Comparison of ENCODE assay signal across 8 cellular contexts in genomic region chr1:70410604-70411359, GRCh38. TPM values are rescaled to one million over a fixed set of nuclear protein-coding genes. Genes with fewer than 3 reads are reported as not detected.
DNase-seq lines count a peak whose midpoint lies in the region; ATAC-seq and TF ChIP-seq lines count a peak whose summit lies in the region.

Gene CTH, plus strand, starts transcription at chr1:70411268. Its CDS starts 148 bp downstream, at chr1:70411416.

- ATAC-seq in HG02759 (IDR thresholded peaks at IDR 0.05; ENCODE audit: unreplicated experiment) = peak; percentile 97

- H3K9ac ChIP-seq in adipocyte (ENCODE audit: low read length) = peak within 1 kb of the TSS; percentile 87
- H3K9ac ChIP-seq in parathyroid adenoma = peak within 1 kb of the TSS; percentile 72

- H3K79me2 ChIP-seq in parathyroid adenoma = no peaks in the 10 kb centered on the region

- H2AFZ ChIP-seq in parathyroid adenoma = peak within 1 kb of the TSS; percentile 89

- H3K4me1 ChIP-seq in adipocyte (ENCODE audit: control insufficient read depth, insufficient read depth, low read length) (peaks cover 18% of the 10 kb centered on the region), cardiac muscle cell (ENCODE audit: low read depth) (peaks cover 5% of the 10 kb centered on the region), parathyroid adenoma (peaks cover 2% of the 10 kb centered on the region), transverse colon (peaks cover 0 to 20% (median 19%) of the 10 kb centered on the region in 4 donors)

- H3K27me3 ChIP-seq in adipocyte (replicated peaks; ENCODE audit: control insufficient read depth, insufficient read depth, low read length) = no peaks in the 10 kb centered on the region
- H3K27me3 ChIP-seq in cardiac muscle cell = no peaks in the 10 kb centered on the region
- H3K27me3 ChIP-seq in parathyroid adenoma (ENCODE audit: control insufficient read depth, insufficient read depth, low read length) = no peaks in the 10 kb centered on the region
- no peaks in the 10 kb centered on the region for H3K27me3 ChIP-seq in transverse colon

- 0 to 1% methylated on average over 10 to 48 of the region's 48 CpGs for WGBS in transverse colon (ENCODE audit: low coverage in 1 of 2), 2 donors

- DNase-seq in GM12865 (ENCODE audit: low read depth) (peak; percentile 96), NCI-H1417 (lab: John Stamatoyannopoulos, UW) (peak; percentile 93 to 98 (median 95)), SW 1271 (lab: John Stamatoyannopoulos, UW) (peak; percentile 81 to 94), adipocyte (ENCODE audit: low read depth) (peak; percentile 99), cardiac muscle cell (ENCODE audit: low read depth in 1 of 2, low spot score in 1 of 2) (peak; percentile 99), transverse colon (peak; percentile 98)

- peak within 1 kb of the TSS; percentile 97 for H3K4me2 ChIP-seq in parathyroid adenoma (ENCODE audit: low read length)

- H3K9me3 ChIP-seq in adipocyte (ENCODE audit: control insufficient read depth, low read length) = no peaks in the 10 kb centered on the region
- no peaks in the 10 kb centered on the region for H3K9me3 ChIP-seq in cardiac muscle cell (ENCODE audit: low read depth)
- H3K9me3 ChIP-seq in parathyroid adenoma (ENCODE audit: control insufficient read depth, low read length) = no peaks in the 10 kb centered on the region
- no peaks in the 10 kb centered on the region for H3K9me3 ChIP-seq in transverse colon

- H3K4me3 ChIP-seq in GM12865 (ENCODE audit: low read depth, low read length) = peak within 1 kb of the TSS; percentile 88
- H3K4me3 ChIP-seq in adipocyte (ENCODE audit: low read length) = peak within 1 kb of the TSS; percentile 92
- H3K4me3 ChIP-seq in cardiac muscle cell = peak within 1 kb of the TSS; percentile 63
- peak within 1 kb of the TSS; percentile 74 for H3K4me3 ChIP-seq in parathyroid adenoma (ENCODE audit: low read depth, low read length)
- peak within 1 kb of the TSS; percentile 56 to 69 (median 60) for H3K4me3 ChIP-seq in transverse colon

- H3K36me3 ChIP-seq in adipocyte (ENCODE audit: control insufficient read depth, insufficient read depth, low read length, severe bottlenecking) (no peaks in the 10 kb centered on the region), cardiac muscle cell (no peaks in the 10 kb centered on the region), parathyroid adenoma (ENCODE audit: control insufficient read depth, insufficient read depth, low read length) (no peaks in the 10 kb centered on the region), transverse colon (no peaks in the 10 kb centered on the region)

- intact Hi-C loops in transverse colon (cut with DNase I; ENCODE audit: low total_unique reads) = no loop called here

- TF ChIP-seq POLR2A in transverse colon (IDR thresholded peaks at IDR 0.05) = peak; percentile 98

- H3K27ac ChIP-seq in cardiac muscle cell = peak within 1 kb of the TSS; percentile 94
- H3K27ac ChIP-seq in parathyroid adenoma = peak within 1 kb of the TSS; percentile 93
- peak within 1 kb of the TSS; percentile 88 to 94 (median 92) for H3K27ac ChIP-seq in transverse colon

- no peak for TF ChIP-seq EP300 in transverse colon (IDR thresholded peaks at IDR 0.05; ENCODE audit: low read depth)

- in situ Hi-C loops in transverse colon (cut with MboI; ENCODE audit: low pct_ligation_motif_present in 1 of 4, low pct_unique_long_range_greater_than_20kb in 1 of 4, low sequenced_read_pairs in 3 of 4) = loop anchor here in 1 of 4 donors (10.0 kb wide), 1 partner anchor 56 kb away; the partner anchor contains the start of gene ANKRD13C

- TF ChIP-seq CTCF in GM12865 (IDR thresholded peaks at IDR 0.05; ENCODE audit: insufficient read depth, low read depth, low read length, missing control alignments) (no peak), cardiac muscle cell (IDR thresholded peaks at IDR 0.05; ENCODE audit: low read depth, low read length) (no peak), parathyroid adenoma (IDR thresholded peaks at IDR 0.05) (no peak), transverse colon (IDR thresholded peaks at IDR 0.05) (no peak)

RNA-seq across cellular contexts. Expression of gene CTH, which starts in this region (rescaled TPM):
- total RNA-seq in cardiac muscle cell = 4.3 and 4.8 TPM in 2 replicates
- 4.0 and 6.5 TPM in 2 replicates for polyA plus RNA-seq in cardiac muscle cell
- 1 to 10 TPM in 3 of 4 donors, not detected in 1; 1.9 to 8.6 (median 3.4) TPM for total RNA-seq in transverse colon

Comparison
In these comparisons a context has a peak if more than half of its experiments do, and no peak if none do; other contexts are left out.
1. Peak in every context shown above with its lines: DNase-seq, ATAC-seq, H3K4me3 ChIP-seq and H3K27ac ChIP-seq.